2 cellular contexts compared by ENCODE assay signal in genomic region chrX:39903343-39903742, GRCh38.
TF ChIP-seq lines count a peak whose summit lies in the region.

No MANE protein-coding gene starts in this region.

TF ChIP-seq in SK-N-SH, 30 proteins besides CTCF, POLR2A, EP300 and RAD21 (continued from another document):
- no peak for TF ChIP-seq FOXJ3 (CRISPR knock-in tag; IDR thresholded peaks at IDR 0.05)
- no peak for TF ChIP-seq MAX (IDR thresholded peaks at IDR 0.05; ENCODE audit: low read depth)
- no peak for TF ChIP-seq ELF1 (IDR thresholded peaks at IDR 0.05)
- no peak for TF ChIP-seq TAF1 (IDR thresholded peaks at IDR 0.05; ENCODE audit: borderline replicate concordance, low read depth, low read length)
- TF ChIP-seq NRF1 (IDR thresholded peaks at IDR 0.05; ENCODE audit: low read depth, low read length): no peak
- TF ChIP-seq GABPA (IDR thresholded peaks at IDR 0.05; ENCODE audit: low read depth): no peak
- no peak for TF ChIP-seq POLR2AphosphoS5 (IDR thresholded peaks at IDR 0.05; ENCODE audit: low read depth, low read length)
- no peak for TF ChIP-seq TCF12 (IDR thresholded peaks at IDR 0.05)
- TF ChIP-seq MXI1 (IDR thresholded peaks at IDR 0.05; ENCODE audit: low read depth, low read length): no peak
- TF ChIP-seq RXRA (IDR thresholded peaks at IDR 0.05; ENCODE audit: borderline replicate concordance, low read depth): no peak
- TF ChIP-seq, protein P1, sequence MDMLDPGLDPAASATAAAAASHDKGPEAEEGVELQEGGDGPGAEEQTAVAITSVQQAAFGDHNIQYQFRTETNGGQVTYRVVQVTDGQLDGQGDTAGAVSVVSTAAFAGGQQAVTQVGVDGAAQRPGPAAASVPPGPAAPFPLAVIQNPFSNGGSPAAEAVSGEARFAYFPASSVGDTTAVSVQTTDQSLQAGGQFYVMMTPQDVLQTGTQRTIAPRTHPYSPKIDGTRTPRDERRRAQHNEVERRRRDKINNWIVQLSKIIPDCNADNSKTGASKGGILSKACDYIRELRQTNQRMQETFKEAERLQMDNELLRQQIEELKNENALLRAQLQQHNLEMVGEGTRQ (IDR thresholded peaks at IDR 0.05; ENCODE audit: borderline replicate concordance, low read depth, low read length): no peak
- TF ChIP-seq GATA2 (CRISPR knock-in tag; IDR thresholded peaks at IDR 0.05): no peak
- no peak for TF ChIP-seq JUND (IDR thresholded peaks at IDR 0.05)

TF ChIP-seq in SK-N-SH treated with all-trans-retinoic acid at 6 μM for 48 hours, 23 proteins besides CTCF, POLR2A, EP300 and RAD21:
- TF ChIP-seq, protein P2, sequence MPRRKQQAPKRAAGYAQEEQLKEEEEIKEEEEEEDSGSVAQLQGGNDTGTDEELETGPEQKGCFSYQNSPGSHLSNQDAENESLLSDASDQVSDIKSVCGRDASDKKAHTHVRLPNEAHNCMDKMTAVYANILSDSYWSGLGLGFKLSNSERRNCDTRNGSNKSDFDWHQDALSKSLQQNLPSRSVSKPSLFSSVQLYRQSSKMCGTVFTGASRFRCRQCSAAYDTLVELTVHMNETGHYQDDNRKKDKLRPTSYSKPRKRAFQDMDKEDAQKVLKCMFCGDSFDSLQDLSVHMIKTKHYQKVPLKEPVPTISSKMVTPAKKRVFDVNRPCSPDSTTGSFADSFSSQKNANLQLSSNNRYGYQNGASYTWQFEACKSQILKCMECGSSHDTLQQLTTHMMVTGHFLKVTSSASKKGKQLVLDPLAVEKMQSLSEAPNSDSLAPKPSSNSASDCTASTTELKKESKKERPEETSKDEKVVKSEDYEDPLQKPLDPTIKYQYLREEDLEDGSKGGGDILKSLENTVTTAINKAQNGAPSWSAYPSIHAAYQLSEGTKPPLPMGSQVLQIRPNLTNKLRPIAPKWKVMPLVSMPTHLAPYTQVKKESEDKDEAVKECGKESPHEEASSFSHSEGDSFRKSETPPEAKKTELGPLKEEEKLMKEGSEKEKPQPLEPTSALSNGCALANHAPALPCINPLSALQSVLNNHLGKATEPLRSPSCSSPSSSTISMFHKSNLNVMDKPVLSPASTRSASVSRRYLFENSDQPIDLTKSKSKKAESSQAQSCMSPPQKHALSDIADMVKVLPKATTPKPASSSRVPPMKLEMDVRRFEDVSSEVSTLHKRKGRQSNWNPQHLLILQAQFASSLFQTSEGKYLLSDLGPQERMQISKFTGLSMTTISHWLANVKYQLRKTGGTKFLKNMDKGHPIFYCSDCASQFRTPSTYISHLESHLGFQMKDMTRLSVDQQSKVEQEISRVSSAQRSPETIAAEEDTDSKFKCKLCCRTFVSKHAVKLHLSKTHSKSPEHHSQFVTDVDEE (CRISPR knock-in tag; IDR thresholded peaks at IDR 0.05): no peak
- TF ChIP-seq CREB5 (CRISPR knock-in tag; IDR thresholded peaks at IDR 0.05; ENCODE audit: low read depth) (no peak), BACH2 (CRISPR knock-in tag; IDR thresholded peaks at IDR 0.05; ENCODE audit: borderline replicate concordance) (no peak)
